Comparison of ENCODE assay signal across 8 cellular contexts in the genomic region with DNA sequence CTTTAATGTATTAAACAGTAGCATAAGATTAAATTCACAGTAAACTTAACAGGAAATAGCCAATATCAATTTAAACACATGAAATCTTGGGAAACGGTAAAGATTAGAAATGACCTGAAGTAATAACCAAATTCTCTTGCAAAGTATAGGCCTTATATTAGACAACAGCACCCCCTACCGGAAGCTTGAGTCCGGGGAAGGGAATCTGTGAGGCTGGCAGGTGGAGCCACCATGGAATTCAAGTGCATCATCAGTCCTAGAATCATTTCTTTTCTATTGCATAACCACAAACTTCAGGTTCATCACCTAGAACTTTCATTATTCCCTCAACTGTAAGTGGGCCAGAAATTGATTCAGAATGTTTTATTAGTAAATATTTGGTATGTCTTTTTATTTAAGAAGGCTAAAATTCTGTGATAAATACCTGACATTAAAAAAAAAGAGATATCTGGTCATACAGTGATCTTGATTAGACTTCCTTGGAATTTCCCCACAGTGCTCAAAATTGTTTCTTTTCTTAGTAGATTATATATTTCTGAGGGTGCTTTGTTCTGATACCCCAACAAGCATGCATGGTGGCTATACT. TPM values are rescaled to one million over a fixed set of nuclear protein-coding genes. Genes with fewer than 3 reads are reported as not detected.
A peak's percentile ranks its signal among the peaks of the same experiment; 100 is the strongest.
DNase-seq lines count a peak whose midpoint lies in the region; ATAC-seq lines count a peak whose summit lies in the region.

No MANE protein-coding gene starts in this region.

- H3K4me1 Mint-ChIP-seq in CD8-positive, alpha-beta memory T cell, result peaks cover 0 to 4% (median 4%) of the 10 kb centered on the region in 3 donors

- H3K36me3 Mint-ChIP-seq in CD8-positive, alpha-beta memory T cell, result no peaks in the 10 kb centered on the region

- no peaks in the 10 kb centered on the region for H3K9me3 Mint-ChIP-seq in CD8-positive, alpha-beta memory T cell

- CTCF ChIA-PET in CD8-positive, alpha-beta memory T cell (lab: Charles Lee), result interaction anchor here (0.7 to 1.3 kb wide), 3 partner anchors 15 to 827 kb away, joined by 3 to 8 read pairs (median 5); no protein-coding TSS in a partner anchor

- H3K27ac ChIP-seq in CD8-positive, alpha-beta memory T cell (ENCODE audit: low read depth, low read length), result no peak overlapping the region

- H3K27ac Mint-ChIP-seq in CD8-positive, alpha-beta memory T cell, result no peak overlapping the region

- H3K36me3 ChIP-seq in CD8-positive, alpha-beta memory T cell (ENCODE audit: insufficient read depth, low read length), result no peaks in the 10 kb centered on the region
- no peaks in the 10 kb centered on the region for H3K36me3 ChIP-seq in adipocyte (ENCODE audit: control insufficient read depth, insufficient read depth, low read length, severe bottlenecking)

- ATAC-seq in GM21576 (IDR thresholded peaks at IDR 0.05; ENCODE audit: unreplicated experiment), result peak; percentile 60
- peak; percentile 61 to 63 for ATAC-seq in left cardiac atrium
- no peak for ATAC-seq in HG02571 (IDR thresholded peaks at IDR 0.05; ENCODE audit: unreplicated experiment)

- intact Hi-C loops in left cardiac atrium (cut with DNase I), result loop anchor here (5.0 to 10.0 kb wide), 2 partner anchors 760 to 823 kb away; no protein-coding TSS in a partner anchor

- peak; percentile 54 to 75 (median 60) for DNase-seq in CD8-positive, alpha-beta memory T cell
- peak; percentile 75 for DNase-seq in NCI-H1092 (lab: John Stamatoyannopoulos, UW)
- peak; percentile 30 to 73 for DNase-seq in SW 1271 (lab: John Stamatoyannopoulos, UW)
- peak; percentile 92 for DNase-seq in adipocyte (ENCODE audit: low read depth)
- peak; percentile 55 for DNase-seq in left cardiac atrium
- peak; percentile 65 for DNase-seq in retina

- H3K9me3 ChIP-seq in CD8-positive, alpha-beta memory T cell (ENCODE audit: low read length), result no peaks in the 10 kb centered on the region
- H3K9me3 ChIP-seq in adipocyte (ENCODE audit: control insufficient read depth, low read length), result no peaks in the 10 kb centered on the region

- POLR2A ChIA-PET in CD8-positive, alpha-beta memory T cell (lab: Charles Lee), result no interaction called here

- H3K27me3 Mint-ChIP-seq in CD8-positive, alpha-beta memory T cell, result peaks cover 0 to 18% of the 10 kb centered on the region in 2 donors

- no peaks in the 10 kb centered on the region for H3K4me1 ChIP-seq in CD8-positive, alpha-beta memory T cell (ENCODE audit: insufficient read depth, low read length)
- no peaks in the 10 kb centered on the region for H3K4me1 ChIP-seq in adipocyte (ENCODE audit: control insufficient read depth, insufficient read depth, low read length)

- H3K27me3 ChIP-seq in CD8-positive, alpha-beta memory T cell (ENCODE audit: insufficient read depth, low read length, poor library complexity, severe bottlenecking), result no peaks in the 10 kb centered on the region
- H3K27me3 ChIP-seq in adipocyte (replicated peaks; ENCODE audit: control insufficient read depth, insufficient read depth, low read length), result peaks cover 16% of the 10 kb centered on the region

- H3K4me3 Mint-ChIP-seq in CD8-positive, alpha-beta memory T cell, result no peak overlapping the region

- H3K4me3 ChIP-seq in CD8-positive, alpha-beta memory T cell (ENCODE audit: low read length), result no peak overlapping the region
- no peak overlapping the region for H3K4me3 ChIP-seq in adipocyte (ENCODE audit: low read length)

- H3K9ac ChIP-seq in adipocyte (ENCODE audit: low read length), result no peak overlapping the region

RNA-seq across cellular contexts. Expression of a gene that starts 48.6 kb away (rescaled TPM):
- total RNA-seq in CD8-positive, alpha-beta memory T cell, result 10 to 100 TPM; 40.9 to 44.2 TPM
- polyA plus RNA-seq in CD8-positive, alpha-beta memory T cell, result 42.4 TPM
- total RNA-seq in left cardiac atrium, result 10 to 100 TPM; 38.3 to 51.2 TPM

RNA-seq across cellular contexts. Expression of a gene that starts 48.6 kb away (rescaled TPM):
- 10 to 100 TPM; 84.9 to 89.9 TPM for total RNA-seq in CD8-positive, alpha-beta memory T cell
- polyA plus RNA-seq in CD8-positive, alpha-beta memory T cell, result 52.8 TPM
- 10 to 100 TPM; 56.0 to 56.5 TPM for total RNA-seq in left cardiac atrium
